25 cellular contexts compared by ENCODE assay signal in the genomic region with DNA sequence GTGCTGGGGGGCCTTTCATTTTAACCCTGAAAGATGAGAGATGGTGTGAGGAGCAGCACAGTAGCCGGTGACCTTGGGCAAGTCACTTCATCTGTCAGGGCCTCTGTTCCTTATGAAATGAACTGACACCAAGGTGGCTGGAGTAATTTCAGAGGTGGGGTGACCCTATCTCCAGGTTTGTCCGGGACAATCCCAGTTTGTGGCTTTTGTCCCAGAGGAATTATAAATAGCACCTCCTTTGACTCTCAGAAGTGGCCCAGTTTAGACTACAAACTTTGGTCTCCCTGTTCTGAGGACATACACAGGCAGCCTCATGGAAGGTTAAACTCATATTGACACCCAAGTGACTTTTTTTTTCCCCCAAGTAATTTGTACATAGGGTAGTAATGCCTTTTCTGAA. TPM values are rescaled to one million over a fixed set of nuclear protein-coding genes. Genes with fewer than 3 reads are reported as not detected.
"Had no signal": no experiment of that assay in that cellular context is flagged by ENCODE, and none has a peak within 500 bp of the region (broad histone marks: within the 10 kb centered on the region; RNA-seq: fewer than 3 reads in every experiment).

No MANE protein-coding gene starts in this region.

- H3K9me3 ChIP-seq: ascending aorta, body of pancreas, Peyer's patch had no signal

- H3K27ac ChIP-seq: body of pancreas, KMS-11, Peyer's patch, RWPE1 had no signal

- H3K4me3 ChIP-seq: ascending aorta, body of pancreas, Peyer's patch had no signal

- H3K4me1 ChIP-seq: body of pancreas, Peyer's patch had no signal

- ATAC-seq: activated CD8-positive, alpha-beta memory T cell treated with anti-CD3 and anti-CD28 coated beads, Interleukin-2, amount 10 ng/mL, durations not matched to agents 7 days and 5 days; activated CD8-positive, alpha-beta T cell treated with anti-CD3 and anti-CD28 coated beads, Interleukin-2, amount 10 ng/mL, durations not matched to agents 7 days and 5 days; activated naive CD8-positive, alpha-beta T cell treated with anti-CD3 and anti-CD28 coated beads, Interleukin-2, amount 50 U/mL, for 24 hours; body of pancreas; T-helper 17 cell; WTC11 had no signal

- H3K9ac ChIP-seq: KMS-11 had no signal

- DNase-seq: activated CD4-positive, alpha-beta T cell treated with anti-CD3 and anti-CD28 coated beads for 48 hours; activated CD4-positive, alpha-beta T cell treated with anti-CD3 and anti-CD28 coated beads, Interleukin-2, amount 50 U/mL, for 4 hours; activated CD4-positive, CD25-positive, alpha-beta regulatory T cell treated with anti-CD3 and anti-CD28 coated beads, Interleukin-2, amount 50 U/mL, for 72 hours; activated CD8-positive, alpha-beta memory T cell treated with anti-CD3 and anti-CD28 coated beads, Interleukin-2, amount 10 ng/mL, durations not matched to agents 7 days and 5 days; activated CD8-positive, alpha-beta T cell treated with anti-CD3 and anti-CD28 coated beads, Interleukin-2, amount 10 ng/mL, durations not matched to agents 7 days and 5 days; activated effector memory CD4-positive, alpha-beta T cell treated with Interleukin-2 at 50 U/mL for 16 hours; activated naive CD4-positive, alpha-beta T cell; activated naive CD8-positive, alpha-beta T cell treated with anti-CD3 and anti-CD28 coated beads, Interleukin-2, amount 50 U/mL, for 24 hours; activated T-cell treated with anti-CD3 and anti-CD28 coated beads, Interleukin-2, amount 50 U/mL, for 24 hours; amniotic stem cell; body of pancreas; NCI-H1092; NCI-H1417; NCI-H1930; NCI-H2107; NCI-H510A treated with DMSO at 0.1 percent for 48 hours; Peyer's patch; SHP77 treated with DMSO at 0.1 percent for 48 hours; T-helper 17 cell; T-helper 9 cell had no signal

- H3K27me3 ChIP-seq: ascending aorta, body of pancreas, Peyer's patch had no signal

- H3K36me3 ChIP-seq: ascending aorta, Peyer's patch had no signal

RNA-seq across cellular contexts. Expression of a gene that starts 14.6 kb away (rescaled TPM):
- total RNA-seq: activated CD8-positive, alpha-beta memory T cell treated with anti-CD3 and anti-CD28 coated beads, Interleukin-2, amount 10 ng/mL, durations not matched to agents 7 days and 5 days; activated CD8-positive, alpha-beta T cell treated with anti-CD3 and anti-CD28 coated beads, Interleukin-2, amount 10 ng/mL, durations not matched to agents 7 days and 5 days; MCF 10A; T-helper 17 cell had no signal
